1 cellular context compared by ENCODE assay signal in genomic region chr7:130145424-130146106, GRCh38.
TF ChIP-seq lines count a peak whose summit lies in the region.

No MANE protein-coding gene starts in this region.

TF ChIP-seq in HCT116, 20 proteins besides CTCF, POLR2A, EP300 and RAD21 (continued from another document):
- TF ChIP-seq, protein P1, sequence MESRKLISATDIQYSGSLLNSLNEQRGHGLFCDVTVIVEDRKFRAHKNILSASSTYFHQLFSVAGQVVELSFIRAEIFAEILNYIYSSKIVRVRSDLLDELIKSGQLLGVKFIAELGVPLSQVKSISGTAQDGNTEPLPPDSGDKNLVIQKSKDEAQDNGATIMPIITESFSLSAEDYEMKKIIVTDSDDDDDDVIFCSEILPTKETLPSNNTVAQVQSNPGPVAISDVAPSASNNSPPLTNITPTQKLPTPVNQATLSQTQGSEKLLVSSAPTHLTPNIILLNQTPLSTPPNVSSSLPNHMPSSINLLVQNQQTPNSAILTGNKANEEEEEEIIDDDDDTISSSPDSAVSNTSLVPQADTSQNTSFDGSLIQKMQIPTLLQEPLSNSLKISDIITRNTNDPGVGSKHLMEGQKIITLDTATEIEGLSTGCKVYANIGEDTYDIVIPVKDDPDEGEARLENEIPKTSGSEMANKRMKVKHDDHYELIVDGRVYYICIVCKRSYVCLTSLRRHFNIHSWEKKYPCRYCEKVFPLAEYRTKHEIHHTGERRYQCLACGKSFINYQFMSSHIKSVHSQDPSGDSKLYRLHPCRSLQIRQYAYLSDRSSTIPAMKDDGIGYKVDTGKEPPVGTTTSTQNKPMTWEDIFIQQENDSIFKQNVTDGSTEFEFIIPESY (IDR thresholded peaks at IDR 0.05; ENCODE audit: extremely low read depth, insufficient replicate concordance, low read length): no peak
- TF ChIP-seq CEBPB (IDR thresholded peaks at IDR 0.05; ENCODE audit: low read depth) (no peak), FOSL1 (IDR thresholded peaks at IDR 0.05; ENCODE audit: low read depth) (no peak)
